ENCODE assay signal across 28 cellular contexts in genomic region chr2:217216982-217217381, GRCh38.
"Had no signal": no experiment of that assay in that cellular context is flagged by ENCODE, and none has a peak within 500 bp of the region (broad histone marks: within the 10 kb centered on the region; RNA-seq: fewer than 3 reads in every experiment).

No MANE protein-coding gene starts in this region.

- H3K9me3 ChIP-seq: colonic mucosa, esophagus muscularis mucosa, gastroesophageal sphincter, heart left ventricle, left lung, psoas muscle, suprapubic skin, thyroid gland, upper lobe of left lung had no signal

- ATAC-seq: foreskin keratinocyte; gastroesophageal sphincter; heart left ventricle; left cardiac atrium; left lung; naive thymus-derived CD4-positive, alpha-beta T cell; psoas muscle; right cardiac atrium; stimulated activated naive CD8-positive, alpha-beta T cell treated with anti-CD3 and anti-CD28 coated beads, Interleukin-15, amount 100 ng/mL, for 72 hours had no signal

- H2AFZ ChIP-seq: hepatocyte had no signal

- H3K36me3 ChIP-seq: colonic mucosa, esophagus muscularis mucosa, gastroesophageal sphincter, heart left ventricle, left lung, suprapubic skin, thyroid gland, upper lobe of left lung had no signal

- H3K79me2 ChIP-seq: hepatocyte had no signal

- H3K4me3 Mint-ChIP-seq: naive thymus-derived CD4-positive, alpha-beta T cell; nephron; stimulated activated naive CD8-positive, alpha-beta T cell treated with anti-CD3 and anti-CD28 coated beads, Interleukin-15, amount 100 ng/mL, for 72 hours had no signal

- H3K4me3 ChIP-seq: colonic mucosa, esophagus muscularis mucosa, gastroesophageal sphincter, heart left ventricle, hepatocyte, left lung, psoas muscle, suprapubic skin, thyroid gland, upper lobe of left lung had no signal

- FAIRE-seq: endothelial cell of umbilical vein, islet of Langerhans, small intestine, urothelium cell line had no signal

- H3K9me3 Mint-ChIP-seq: nephron had no signal

- H3K27ac ChIP-seq: colonic mucosa, esophagus muscularis mucosa, foreskin keratinocyte, gastroesophageal sphincter, heart left ventricle, hepatocyte, left lung, psoas muscle, suprapubic skin, thyroid gland, upper lobe of left lung had no signal

- DNase-seq: colonic mucosa; dermis blood vessel endothelial cell; effector memory CD4-positive, alpha-beta T cell; foreskin keratinocyte; heart left ventricle; left cardiac atrium; left lung; mesendoderm; midbrain; naive thymus-derived CD4-positive, alpha-beta T cell; nucleus accumbens; psoas muscle; right cardiac atrium; small intestine; stimulated activated CD4-positive, alpha-beta T cell treated with anti-CD3 and anti-CD28 coated beads, Interleukin-15, amount 100 ng/mL, for 24 hours; stimulated activated CD4-positive, alpha-beta T cell treated with anti-CD3 and anti-CD28 coated beads, Interleukin-2, amount 100 ng/mL, for 48 hours; stimulated activated naive CD4-positive, alpha-beta T cell; stimulated activated naive CD8-positive, alpha-beta T cell treated with anti-CD3 and anti-CD28 coated beads, Interleukin-15, amount 100 ng/mL, for 72 hours; thyroid gland; upper lobe of left lung had no signal

- H3K4me2 ChIP-seq: hepatocyte had no signal

- H3K27ac Mint-ChIP-seq: naive thymus-derived CD4-positive, alpha-beta T cell; nephron had no signal

- H3K4me1 ChIP-seq: colonic mucosa, left lung, upper lobe of left lung had no signal

- H3K27me3 ChIP-seq: colonic mucosa, esophagus muscularis mucosa, foreskin keratinocyte, gastroesophageal sphincter, hepatocyte, suprapubic skin, thyroid gland, upper lobe of left lung had no signal
